ENCODE assay signal across 1 cellular context in the genomic region with DNA sequence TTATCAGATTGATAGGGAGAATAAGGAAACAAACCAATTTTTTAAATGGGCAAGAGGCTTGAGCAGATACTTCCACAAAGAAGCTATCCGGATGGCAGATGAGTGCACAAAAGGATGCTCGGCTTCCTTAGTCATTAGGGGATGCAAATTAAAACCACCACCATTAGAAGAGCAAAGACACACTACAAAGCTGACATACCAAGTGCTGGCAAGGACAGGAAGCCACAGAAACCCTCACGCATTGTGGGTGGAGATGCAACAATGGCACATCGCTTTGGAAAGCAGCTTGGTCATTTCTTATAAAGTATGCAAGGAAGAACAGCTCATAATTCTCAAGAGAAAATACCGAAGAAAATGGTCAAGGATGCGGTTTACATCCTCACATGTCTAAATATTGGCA.
TF ChIP-seq lines count a peak whose summit lies in the region.

No MANE protein-coding gene starts in this region.

TF ChIP-seq in GM12878, 131 proteins besides CTCF, POLR2A, EP300 and RAD21:
- TF ChIP-seq EGR1 (IDR thresholded peaks at IDR 0.05; ENCODE audit: borderline replicate concordance in 1 of 2, low read depth in 2 of 2, low read length in 2 of 2): no peak
- no peak for TF ChIP-seq POLR2AphosphoS2 (IDR thresholded peaks at IDR 0.05; ENCODE audit: low read depth, low read length)
- TF ChIP-seq SMC3 (IDR thresholded peaks at IDR 0.05; ENCODE audit: borderline replicate concordance, low read length): no peak
- no peak for TF ChIP-seq PAX8 (IDR thresholded peaks at IDR 0.05)
- no peak for TF ChIP-seq RBBP5 (conservative IDR thresholded peaks at IDR 0.05)
- TF ChIP-seq, protein P1, sequence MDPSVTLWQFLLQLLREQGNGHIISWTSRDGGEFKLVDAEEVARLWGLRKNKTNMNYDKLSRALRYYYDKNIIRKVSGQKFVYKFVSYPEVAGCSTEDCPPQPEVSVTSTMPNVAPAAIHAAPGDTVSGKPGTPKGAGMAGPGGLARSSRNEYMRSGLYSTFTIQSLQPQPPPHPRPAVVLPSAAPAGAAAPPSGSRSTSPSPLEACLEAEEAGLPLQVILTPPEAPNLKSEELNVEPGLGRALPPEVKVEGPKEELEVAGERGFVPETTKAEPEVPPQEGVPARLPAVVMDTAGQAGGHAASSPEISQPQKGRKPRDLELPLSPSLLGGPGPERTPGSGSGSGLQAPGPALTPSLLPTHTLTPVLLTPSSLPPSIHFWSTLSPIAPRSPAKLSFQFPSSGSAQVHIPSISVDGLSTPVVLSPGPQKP (IDR thresholded peaks at IDR 0.05; ENCODE audit: low read depth, low read length): no peak
- no peak for TF ChIP-seq ZZZ3 (IDR thresholded peaks at IDR 0.05; ENCODE audit: control insufficient read depth, insufficient read length, low read depth)
- no peak for TF ChIP-seq RFX5 (IDR thresholded peaks at IDR 0.05; ENCODE audit: low read depth, low read length)
- no peak for TF ChIP-seq MEF2B (IDR thresholded peaks at IDR 0.05; ENCODE audit: partially characterized antibody, poor library complexity, severe bottlenecking)
- TF ChIP-seq ZNF622 (IDR thresholded peaks at IDR 0.05): no peak
- TF ChIP-seq, protein P2, sequence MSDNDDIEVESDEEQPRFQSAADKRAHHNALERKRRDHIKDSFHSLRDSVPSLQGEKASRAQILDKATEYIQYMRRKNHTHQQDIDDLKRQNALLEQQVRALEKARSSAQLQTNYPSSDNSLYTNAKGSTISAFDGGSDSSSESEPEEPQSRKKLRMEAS (IDR thresholded peaks at IDR 0.05; ENCODE audit: low read depth, low read length): no peak
- no peak for TF ChIP-seq BCL11A (IDR thresholded peaks at IDR 0.05; ENCODE audit: low read depth, low read length)
- no peak for TF ChIP-seq KAT2A (conservative IDR thresholded peaks at IDR 0.05; ENCODE audit: control insufficient read depth, low read depth, low read length)
- TF ChIP-seq SP1 (IDR thresholded peaks at IDR 0.05; ENCODE audit: low read depth, low read length): no peak
- TF ChIP-seq, protein P3, sequence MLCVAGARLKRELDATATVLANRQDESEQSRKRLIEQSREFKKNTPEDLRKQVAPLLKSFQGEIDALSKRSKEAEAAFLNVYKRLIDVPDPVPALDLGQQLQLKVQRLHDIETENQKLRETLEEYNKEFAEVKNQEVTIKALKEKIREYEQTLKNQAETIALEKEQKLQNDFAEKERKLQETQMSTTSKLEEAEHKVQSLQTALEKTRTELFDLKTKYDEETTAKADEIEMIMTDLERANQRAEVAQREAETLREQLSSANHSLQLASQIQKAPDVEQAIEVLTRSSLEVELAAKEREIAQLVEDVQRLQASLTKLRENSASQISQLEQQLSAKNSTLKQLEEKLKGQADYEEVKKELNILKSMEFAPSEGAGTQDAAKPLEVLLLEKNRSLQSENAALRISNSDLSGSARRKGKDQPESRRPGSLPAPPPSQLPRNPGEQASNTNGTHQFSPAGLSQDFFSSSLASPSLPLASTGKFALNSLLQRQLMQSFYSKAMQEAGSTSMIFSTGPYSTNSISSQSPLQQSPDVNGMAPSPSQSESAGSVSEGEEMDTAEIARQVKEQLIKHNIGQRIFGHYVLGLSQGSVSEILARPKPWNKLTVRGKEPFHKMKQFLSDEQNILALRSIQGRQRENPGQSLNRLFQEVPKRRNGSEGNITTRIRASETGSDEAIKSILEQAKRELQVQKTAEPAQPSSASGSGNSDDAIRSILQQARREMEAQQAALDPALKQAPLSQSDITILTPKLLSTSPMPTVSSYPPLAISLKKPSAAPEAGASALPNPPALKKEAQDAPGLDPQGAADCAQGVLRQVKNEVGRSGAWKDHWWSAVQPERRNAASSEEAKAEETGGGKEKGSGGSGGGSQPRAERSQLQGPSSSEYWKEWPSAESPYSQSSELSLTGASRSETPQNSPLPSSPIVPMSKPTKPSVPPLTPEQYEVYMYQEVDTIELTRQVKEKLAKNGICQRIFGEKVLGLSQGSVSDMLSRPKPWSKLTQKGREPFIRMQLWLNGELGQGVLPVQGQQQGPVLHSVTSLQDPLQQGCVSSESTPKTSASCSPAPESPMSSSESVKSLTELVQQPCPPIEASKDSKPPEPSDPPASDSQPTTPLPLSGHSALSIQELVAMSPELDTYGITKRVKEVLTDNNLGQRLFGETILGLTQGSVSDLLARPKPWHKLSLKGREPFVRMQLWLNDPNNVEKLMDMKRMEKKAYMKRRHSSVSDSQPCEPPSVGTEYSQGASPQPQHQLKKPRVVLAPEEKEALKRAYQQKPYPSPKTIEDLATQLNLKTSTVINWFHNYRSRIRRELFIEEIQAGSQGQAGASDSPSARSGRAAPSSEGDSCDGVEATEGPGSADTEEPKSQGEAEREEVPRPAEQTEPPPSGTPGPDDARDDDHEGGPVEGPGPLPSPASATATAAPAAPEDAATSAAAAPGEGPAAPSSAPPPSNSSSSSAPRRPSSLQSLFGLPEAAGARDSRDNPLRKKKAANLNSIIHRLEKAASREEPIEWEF (IDR thresholded peaks at IDR 0.05; ENCODE audit: insufficient replicate concordance, low read depth, low read length): no peak
- TF ChIP-seq HDGF (IDR thresholded peaks at IDR 0.05): no peak
